7 cellular contexts compared by ENCODE assay signal in the genomic region with DNA sequence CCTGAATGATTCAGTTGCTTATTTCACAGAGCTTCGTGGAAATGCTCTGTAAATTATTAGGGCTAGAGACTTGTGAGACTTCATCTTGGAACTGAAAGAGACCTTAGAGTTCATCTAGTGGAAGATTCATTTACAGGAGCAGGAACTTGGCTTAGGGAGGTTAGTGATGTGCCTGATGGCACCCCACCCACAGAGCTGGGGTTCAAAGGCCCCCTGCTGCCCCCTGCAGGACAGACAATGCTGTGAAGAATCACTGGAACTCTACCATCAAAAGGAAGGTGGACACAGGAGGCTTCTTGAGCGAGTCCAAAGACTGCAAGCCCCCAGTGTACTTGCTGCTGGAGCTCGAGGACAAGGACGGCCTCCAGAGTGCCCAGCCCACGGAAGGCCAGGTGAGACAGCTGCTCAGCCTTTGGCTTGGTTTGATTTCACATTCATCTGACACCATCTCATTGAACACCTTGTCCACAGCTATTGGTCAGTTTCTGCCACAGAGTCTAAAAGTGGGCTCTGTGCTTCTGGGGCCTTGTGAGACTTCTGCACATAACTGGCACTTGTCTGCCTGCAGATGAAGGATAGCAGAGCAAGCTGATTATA. TPM values are rescaled to one million over a fixed set of nuclear protein-coding genes. Genes with fewer than 3 reads are reported as not detected.
DNase-seq lines count a peak whose midpoint lies in the region; ATAC-seq, FAIRE-seq and TF ChIP-seq lines count a peak whose summit lies in the region.

No MANE protein-coding gene starts in this region.

- DNase-seq in GM06990 (ENCODE audit: extremely low read depth, insufficient read length) (no peak), HTR-8/SVneo (ENCODE audit: insufficient read length, low spot score) (peak; percentile 89), T follicular helper cell (ENCODE audit: low read depth) (peak; percentile 16), amniotic epithelial cell (ENCODE audit: low read depth) (peak; percentile 43)
- peak in 4 of 6 experiments; percentile 9 to 20 (median 14) for DNase-seq in stimulated activated naive CD4-positive, alpha-beta T cell (lab: John Stamatoyannopoulos, UW)

- no peak overlapping the region for H3K9ac ChIP-seq in liver (ENCODE audit: low read depth in 1 of 2, low read length in 2 of 2)

- no peaks in the 10 kb centered on the region for H3K4me1 ChIP-seq in liver (ENCODE audit: control insufficient read depth in 4 of 4, insufficient read depth in 4 of 4, low read length in 3 of 4)

- no peak for ATAC-seq in GM21390 (IDR thresholded peaks at IDR 0.05; ENCODE audit: unreplicated experiment)

- H3K27ac ChIP-seq in liver (ENCODE audit: low read depth in 1 of 2, low read length in 2 of 2): no peak overlapping the region

- H3K9me3 ChIP-seq in liver (ENCODE audit: control insufficient read depth in 4 of 4, low read length in 3 of 4): no peaks in the 10 kb centered on the region

- H3K4me3 ChIP-seq in GM06990 (replicated peaks; ENCODE audit: low read depth, low read length): no peak overlapping the region
- H3K4me3 ChIP-seq in liver (ENCODE audit: low read depth in 1 of 3, low read length in 3 of 3): no peak overlapping the region

- WGBS in liver: 83% methylated on average over 5 of the region's 5 CpGs

- peak; percentile 81 for TF ChIP-seq CTCF in GM06990 (IDR thresholded peaks at IDR 0.05; ENCODE audit: insufficient read depth, low read length, poor library complexity, severe bottlenecking)
- TF ChIP-seq CTCF in liver (IDR thresholded peaks at IDR 0.05; ENCODE audit: low read depth, low read length, missing input control): peak; percentile 64

- FAIRE-seq in HTR-8/SVneo (lab: Jason Lieb, UNC): peak; percentile 26

- H3K36me3 ChIP-seq in GM06990 (ENCODE audit: control insufficient read depth, insufficient read depth, low read length) (peaks cover 14% of the 10 kb centered on the region), liver (ENCODE audit: control insufficient read depth in 4 of 4, insufficient read depth in 3 of 4, low read depth in 1 of 4, low read length in 3 of 4) (no peaks in the 10 kb centered on the region)

- H3K27me3 ChIP-seq in GM06990 (replicated peaks; ENCODE audit: control insufficient read depth, insufficient read depth, low read length): no peaks in the 10 kb centered on the region
- H3K27me3 ChIP-seq in liver (ENCODE audit: control insufficient read depth in 4 of 4, insufficient read depth in 4 of 4, low read length in 3 of 4): no peaks in the 10 kb centered on the region

- TF ChIP-seq RAD21 in liver (IDR thresholded peaks at IDR 0.05): peak; percentile 85 to 89

TF ChIP-seq in liver, 16 proteins besides CTCF, POLR2A, EP300 and RAD21:
- TF ChIP-seq NR2F2 (IDR thresholded peaks at IDR 0.05): no peak
- TF ChIP-seq FOXA2 (IDR thresholded peaks at IDR 0.05): no peak
- TF ChIP-seq, protein P1, sequence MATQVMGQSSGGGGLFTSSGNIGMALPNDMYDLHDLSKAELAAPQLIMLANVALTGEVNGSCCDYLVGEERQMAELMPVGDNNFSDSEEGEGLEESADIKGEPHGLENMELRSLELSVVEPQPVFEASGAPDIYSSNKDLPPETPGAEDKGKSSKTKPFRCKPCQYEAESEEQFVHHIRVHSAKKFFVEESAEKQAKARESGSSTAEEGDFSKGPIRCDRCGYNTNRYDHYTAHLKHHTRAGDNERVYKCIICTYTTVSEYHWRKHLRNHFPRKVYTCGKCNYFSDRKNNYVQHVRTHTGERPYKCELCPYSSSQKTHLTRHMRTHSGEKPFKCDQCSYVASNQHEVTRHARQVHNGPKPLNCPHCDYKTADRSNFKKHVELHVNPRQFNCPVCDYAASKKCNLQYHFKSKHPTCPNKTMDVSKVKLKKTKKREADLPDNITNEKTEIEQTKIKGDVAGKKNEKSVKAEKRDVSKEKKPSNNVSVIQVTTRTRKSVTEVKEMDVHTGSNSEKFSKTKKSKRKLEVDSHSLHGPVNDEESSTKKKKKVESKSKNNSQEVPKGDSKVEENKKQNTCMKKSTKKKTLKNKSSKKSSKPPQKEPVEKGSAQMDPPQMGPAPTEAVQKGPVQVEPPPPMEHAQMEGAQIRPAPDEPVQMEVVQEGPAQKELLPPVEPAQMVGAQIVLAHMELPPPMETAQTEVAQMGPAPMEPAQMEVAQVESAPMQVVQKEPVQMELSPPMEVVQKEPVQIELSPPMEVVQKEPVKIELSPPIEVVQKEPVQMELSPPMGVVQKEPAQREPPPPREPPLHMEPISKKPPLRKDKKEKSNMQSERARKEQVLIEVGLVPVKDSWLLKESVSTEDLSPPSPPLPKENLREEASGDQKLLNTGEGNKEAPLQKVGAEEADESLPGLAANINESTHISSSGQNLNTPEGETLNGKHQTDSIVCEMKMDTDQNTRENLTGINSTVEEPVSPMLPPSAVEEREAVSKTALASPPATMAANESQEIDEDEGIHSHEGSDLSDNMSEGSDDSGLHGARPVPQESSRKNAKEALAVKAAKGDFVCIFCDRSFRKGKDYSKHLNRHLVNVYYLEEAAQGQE (IDR thresholded peaks at IDR 0.05): no peak
- no peak for TF ChIP-seq HNF4A (conservative IDR thresholded peaks at IDR 0.05)
- TF ChIP-seq YY1 (IDR thresholded peaks at IDR 0.05): no peak
- TF ChIP-seq, protein P2, sequence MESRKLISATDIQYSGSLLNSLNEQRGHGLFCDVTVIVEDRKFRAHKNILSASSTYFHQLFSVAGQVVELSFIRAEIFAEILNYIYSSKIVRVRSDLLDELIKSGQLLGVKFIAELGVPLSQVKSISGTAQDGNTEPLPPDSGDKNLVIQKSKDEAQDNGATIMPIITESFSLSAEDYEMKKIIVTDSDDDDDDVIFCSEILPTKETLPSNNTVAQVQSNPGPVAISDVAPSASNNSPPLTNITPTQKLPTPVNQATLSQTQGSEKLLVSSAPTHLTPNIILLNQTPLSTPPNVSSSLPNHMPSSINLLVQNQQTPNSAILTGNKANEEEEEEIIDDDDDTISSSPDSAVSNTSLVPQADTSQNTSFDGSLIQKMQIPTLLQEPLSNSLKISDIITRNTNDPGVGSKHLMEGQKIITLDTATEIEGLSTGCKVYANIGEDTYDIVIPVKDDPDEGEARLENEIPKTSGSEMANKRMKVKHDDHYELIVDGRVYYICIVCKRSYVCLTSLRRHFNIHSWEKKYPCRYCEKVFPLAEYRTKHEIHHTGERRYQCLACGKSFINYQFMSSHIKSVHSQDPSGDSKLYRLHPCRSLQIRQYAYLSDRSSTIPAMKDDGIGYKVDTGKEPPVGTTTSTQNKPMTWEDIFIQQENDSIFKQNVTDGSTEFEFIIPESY (IDR thresholded peaks at IDR 0.05): no peak
- no peak for TF ChIP-seq JUND (IDR thresholded peaks at IDR 0.05)
- TF ChIP-seq, protein P3, sequence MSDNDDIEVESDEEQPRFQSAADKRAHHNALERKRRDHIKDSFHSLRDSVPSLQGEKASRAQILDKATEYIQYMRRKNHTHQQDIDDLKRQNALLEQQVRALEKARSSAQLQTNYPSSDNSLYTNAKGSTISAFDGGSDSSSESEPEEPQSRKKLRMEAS (IDR thresholded peaks at IDR 0.05): no peak
- no peak for TF ChIP-seq RXRA (IDR thresholded peaks at IDR 0.05)
- TF ChIP-seq GABPA (IDR thresholded peaks at IDR 0.05 in 1 of 2, conservative IDR thresholded peaks at IDR 0.05 in 1 of 2): no peak
- no peak for TF ChIP-seq HNF4G (IDR thresholded peaks at IDR 0.05)
- no peak for TF ChIP-seq TAF1 (conservative IDR thresholded peaks at IDR 0.05)
TF ChIP-seq in liver: peak in this region for 0.

RNA-seq across cellular contexts. Expression of a gene that starts 25.1 kb away (rescaled TPM):
- total RNA-seq in liver: 10 to 100 TPM in 1 of 2 donors, not detected in 1; 30.9 TPM
- 1 to 10 TPM; 1.6 to 1.9 TPM for polyA plus RNA-seq in liver

RNA-seq across cellular contexts. Expression of a gene that starts 34.8 kb away (rescaled TPM):
- not detected for total RNA-seq in liver
- polyA plus RNA-seq in liver: not detected
